In the genomic region with DNA sequence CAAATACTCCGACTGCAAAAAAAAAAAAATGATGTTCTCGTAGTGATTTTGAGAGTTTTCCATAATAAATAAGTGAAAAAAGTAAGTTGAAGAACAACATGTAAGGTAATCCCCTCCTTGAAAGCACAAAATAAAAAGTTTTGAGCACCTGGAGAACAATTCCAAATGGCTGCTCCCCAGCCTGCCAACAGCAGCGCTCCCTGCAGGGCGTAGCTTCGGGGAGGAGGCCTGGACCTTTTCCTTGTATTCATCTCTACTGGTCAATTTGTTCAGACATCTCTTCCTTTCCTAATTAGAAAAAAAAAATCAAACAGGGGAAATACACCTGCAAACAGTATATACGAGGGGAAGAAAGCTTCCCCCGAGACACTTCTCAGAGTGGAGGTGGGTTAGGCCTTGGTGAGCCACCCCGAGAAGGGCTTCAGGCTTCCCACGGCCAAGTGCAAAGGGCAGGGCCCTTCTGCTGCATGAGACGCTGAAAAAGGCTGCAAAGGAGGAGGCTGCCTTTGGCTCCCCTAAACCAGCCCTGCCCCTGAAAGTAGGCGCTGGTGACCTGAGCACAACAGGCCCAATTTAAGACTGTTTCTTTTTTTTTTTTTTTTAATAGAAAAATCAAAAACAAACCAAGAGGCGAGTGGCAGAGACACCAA, we compare ENCODE assay signal across 2 cellular contexts.
TF ChIP-seq lines count a peak whose summit lies in the region.

No MANE protein-coding gene starts in this region.

TF ChIP-seq in HepG2, 621 proteins besides CTCF, POLR2A, EP300 and RAD21 (continued from another document):
- TF ChIP-seq, protein P1, sequence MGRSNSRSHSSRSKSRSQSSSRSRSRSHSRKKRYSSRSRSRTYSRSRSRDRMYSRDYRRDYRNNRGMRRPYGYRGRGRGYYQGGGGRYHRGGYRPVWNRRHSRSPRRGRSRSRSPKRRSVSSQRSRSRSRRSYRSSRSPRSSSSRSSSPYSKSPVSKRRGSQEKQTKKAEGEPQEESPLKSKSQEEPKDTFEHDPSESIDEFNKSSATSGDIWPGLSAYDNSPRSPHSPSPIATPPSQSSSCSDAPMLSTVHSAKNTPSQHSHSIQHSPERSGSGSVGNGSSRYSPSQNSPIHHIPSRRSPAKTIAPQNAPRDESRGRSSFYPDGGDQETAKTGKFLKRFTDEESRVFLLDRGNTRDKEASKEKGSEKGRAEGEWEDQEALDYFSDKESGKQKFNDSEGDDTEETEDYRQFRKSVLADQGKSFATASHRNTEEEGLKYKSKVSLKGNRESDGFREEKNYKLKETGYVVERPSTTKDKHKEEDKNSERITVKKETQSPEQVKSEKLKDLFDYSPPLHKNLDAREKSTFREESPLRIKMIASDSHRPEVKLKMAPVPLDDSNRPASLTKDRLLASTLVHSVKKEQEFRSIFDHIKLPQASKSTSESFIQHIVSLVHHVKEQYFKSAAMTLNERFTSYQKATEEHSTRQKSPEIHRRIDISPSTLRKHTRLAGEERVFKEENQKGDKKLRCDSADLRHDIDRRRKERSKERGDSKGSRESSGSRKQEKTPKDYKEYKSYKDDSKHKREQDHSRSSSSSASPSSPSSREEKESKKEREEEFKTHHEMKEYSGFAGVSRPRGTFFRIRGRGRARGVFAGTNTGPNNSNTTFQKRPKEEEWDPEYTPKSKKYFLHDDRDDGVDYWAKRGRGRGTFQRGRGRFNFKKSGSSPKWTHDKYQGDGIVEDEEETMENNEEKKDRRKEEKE (IDR thresholded peaks at IDR 0.05), result no peak
- no peak for TF ChIP-seq ISL2 (CRISPR knock-in tag; IDR thresholded peaks at IDR 0.05)
TF ChIP-seq in HepG2: peak in this region for 1.

TF ChIP-seq in WTC11, 78 proteins besides CTCF, POLR2A, EP300 and RAD21 (continued from another document):
- TF ChIP-seq, protein P2, sequence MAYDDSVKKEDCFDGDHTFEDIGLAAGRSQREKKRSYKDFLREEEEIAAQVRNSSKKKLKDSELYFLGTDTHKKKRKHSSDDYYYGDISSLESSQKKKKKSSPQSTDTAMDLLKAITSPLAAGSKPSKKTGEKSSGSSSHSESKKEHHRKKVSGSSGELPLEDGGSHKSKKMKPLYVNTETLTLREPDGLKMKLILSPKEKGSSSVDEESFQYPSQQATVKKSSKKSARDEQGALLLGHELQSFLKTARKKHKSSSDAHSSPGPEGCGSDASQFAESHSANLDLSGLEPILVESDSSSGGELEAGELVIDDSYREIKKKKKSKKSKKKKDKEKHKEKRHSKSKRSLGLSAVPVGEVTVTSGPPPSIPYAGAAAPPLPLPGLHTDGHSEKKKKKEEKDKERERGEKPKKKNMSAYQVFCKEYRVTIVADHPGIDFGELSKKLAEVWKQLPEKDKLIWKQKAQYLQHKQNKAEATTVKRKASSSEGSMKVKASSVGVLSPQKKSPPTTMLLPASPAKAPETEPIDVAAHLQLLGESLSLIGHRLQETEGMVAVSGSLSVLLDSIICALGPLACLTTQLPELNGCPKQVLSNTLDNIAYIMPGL (CRISPR knock-in tag; IDR thresholded peaks at IDR 0.05), result no peak
- no peak for TF ChIP-seq RELA (CRISPR knock-in tag; IDR thresholded peaks at IDR 0.05; ENCODE audit: borderline replicate concordance)
- TF ChIP-seq NR3C1 (CRISPR knock-in tag; conservative IDR thresholded peaks at IDR 0.05; ENCODE audit: low read depth), result no peak
- no peak for TF ChIP-seq SOX15 (CRISPR knock-in tag; IDR thresholded peaks at IDR 0.05)
- TF ChIP-seq, protein P3, sequence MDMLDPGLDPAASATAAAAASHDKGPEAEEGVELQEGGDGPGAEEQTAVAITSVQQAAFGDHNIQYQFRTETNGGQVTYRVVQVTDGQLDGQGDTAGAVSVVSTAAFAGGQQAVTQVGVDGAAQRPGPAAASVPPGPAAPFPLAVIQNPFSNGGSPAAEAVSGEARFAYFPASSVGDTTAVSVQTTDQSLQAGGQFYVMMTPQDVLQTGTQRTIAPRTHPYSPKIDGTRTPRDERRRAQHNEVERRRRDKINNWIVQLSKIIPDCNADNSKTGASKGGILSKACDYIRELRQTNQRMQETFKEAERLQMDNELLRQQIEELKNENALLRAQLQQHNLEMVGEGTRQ (CRISPR knock-in tag; IDR thresholded peaks at IDR 0.05), result no peak
